In the genomic region with DNA sequence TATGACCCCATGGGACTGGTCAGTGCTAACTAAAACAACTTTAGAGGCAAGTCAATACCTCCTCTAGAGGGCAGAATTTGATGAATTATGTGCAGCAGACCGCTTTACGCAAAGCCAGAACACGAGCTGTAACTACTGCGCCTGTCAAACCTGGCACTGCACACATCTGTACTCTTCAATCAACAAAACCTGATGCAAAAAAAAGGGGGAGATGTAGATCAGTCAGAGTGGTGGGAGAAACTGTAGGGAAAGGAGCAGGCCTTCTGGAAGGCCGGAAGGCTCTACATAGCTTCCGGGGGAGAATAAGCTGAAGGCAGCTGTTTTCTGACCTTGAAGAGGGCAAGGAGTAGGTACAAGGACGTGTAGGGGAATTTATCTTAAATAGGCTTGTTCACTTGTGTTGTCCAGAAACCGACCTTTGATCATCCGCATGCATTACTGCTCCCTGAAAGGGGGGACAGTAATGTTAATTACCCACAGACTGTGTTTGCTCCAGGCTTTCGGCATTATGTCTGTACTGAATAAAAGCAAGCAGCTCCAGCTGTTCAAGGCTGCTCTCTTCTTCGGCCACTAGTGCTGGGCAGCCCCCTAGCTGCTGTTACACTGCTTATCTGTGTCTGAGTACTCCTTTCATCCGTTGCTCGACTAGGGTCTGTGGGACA, we compare ENCODE assay signal across 14 cellular contexts. TPM values are rescaled to one million over a fixed set of nuclear protein-coding genes. Genes with fewer than 3 reads are reported as not detected.
DNase-seq lines count a peak whose midpoint lies in the region; ATAC-seq and TF ChIP-seq lines count a peak whose summit lies in the region.
"Had no signal": no experiment of that assay in that cellular context is flagged by ENCODE, and none has a peak within 500 bp of the region (broad histone marks: within the 10 kb centered on the region; RNA-seq: fewer than 3 reads in every experiment).

No MANE protein-coding gene starts in this region.

- H3K4me3 Mint-ChIP-seq in type B pancreatic cell, result no peak overlapping the region
- H3K4me3 Mint-ChIP-seq: activated naive CD8-positive, alpha-beta T cell treated with anti-CD3 and anti-CD28 coated beads, Interleukin-2, amount 50 U/mL, for 24 hours; activated T-cell treated with anti-CD3 and anti-CD28 coated beads, Interleukin-2, amount 50 U/mL, for 4 hours had no signal

- H3K4me1 ChIP-seq in OCI-LY7 (ENCODE audit: insufficient read depth, low read length, poor library complexity, severe bottlenecking), result peaks cover 59% of the 10 kb centered on the region

- POLR2A ChIA-PET in OCI-LY7 (lab: Charles Lee), result interaction anchor here (0.6 to 3.9 kb wide), 12 partner anchors 10 to 146 kb away, joined by 3 to 26 read pairs (median 4); no protein-coding TSS in a partner anchor

- no peaks in the 10 kb centered on the region for H4K20me1 ChIP-seq in OCI-LY7 (ENCODE audit: insufficient read depth, low read length)

- peak overlapping the region; percentile 19; the same call in 1 of the 2 replicates for H3K4me2 ChIP-seq in OCI-LY7 (ENCODE audit: low read length)

- H3K9me3 ChIP-seq in OCI-LY7 (ENCODE audit: low read length), result no peaks in the 10 kb centered on the region

- intact Hi-C loops in OCI-LY7 (cut with micrococcal nuclease; ENCODE audit: unreplicated experiment), result no loop called here

- peak overlapping the region; percentile 63 for H3K27ac ChIP-seq in OCI-LY7 (ENCODE audit: low read depth, low read length, poor library complexity, severe bottlenecking)

- BruUV-seq in OCI-LY7 (replicated peaks; lab: Mats Ljungman, UMichigan), result no TSS peak

- H3K79me2 ChIP-seq in OCI-LY7 (ENCODE audit: insufficient read depth, low read depth, low read length), result peaks cover 16% of the 10 kb centered on the region; the same call in 1 of the 2 replicates

- no peaks in the 10 kb centered on the region for H3K27me3 Mint-ChIP-seq in type B pancreatic cell
- H3K27me3 Mint-ChIP-seq: activated naive CD8-positive, alpha-beta T cell treated with anti-CD3 and anti-CD28 coated beads, Interleukin-2, amount 50 U/mL, for 24 hours had no signal

- H3K4me1 Mint-ChIP-seq in type B pancreatic cell (ENCODE audit: unreplicated experiment), result peaks cover 21% of the 10 kb centered on the region

- H3K4me3 ChIP-seq in OCI-LY7 (ENCODE audit: low read depth, low read length, poor library complexity, severe bottlenecking), result no peak overlapping the region

- CTCF ChIA-PET in OCI-LY7 (lab: Charles Lee; ENCODE audit: unreplicated experiment), result interaction anchor here (1.1 to 1.8 kb wide), 2 partner anchors 14 to 21 kb away, joined by 3 to 6 read pairs; no protein-coding TSS in a partner anchor

- H3K36me3 Mint-ChIP-seq in type B pancreatic cell, result peaks cover 19% of the 10 kb centered on the region

- no peaks in the 10 kb centered on the region for H3K9me2 ChIP-seq in OCI-LY7 (ENCODE audit: insufficient read depth, low read length)

- no peak for TF ChIP-seq POLR2A in erythroblast (IDR thresholded peaks at IDR 0.05; ENCODE audit: low read length)

- TF ChIP-seq CTCF in OCI-LY7 (conservative IDR thresholded peaks at IDR 0.05; ENCODE audit: low read length), result peak; percentile 77
- TF ChIP-seq CTCF in type B pancreatic cell (conservative IDR thresholded peaks at IDR 0.05), result peak; percentile 26

- peak overlapping the region; percentile 9 for H3K27ac Mint-ChIP-seq in type B pancreatic cell
- H3K27ac Mint-ChIP-seq: activated naive CD8-positive, alpha-beta T cell treated with anti-CD3 and anti-CD28 coated beads, Interleukin-2, amount 50 U/mL, for 24 hours had no signal

- H3K36me3 ChIP-seq in OCI-LY7 (ENCODE audit: insufficient read depth, low read length), result peaks cover 72% of the 10 kb centered on the region

- H3K9me3 Mint-ChIP-seq in type B pancreatic cell, result peaks cover 5% of the 10 kb centered on the region
- H3K9me3 Mint-ChIP-seq: activated naive CD8-positive, alpha-beta T cell treated with anti-CD3 and anti-CD28 coated beads, Interleukin-2, amount 50 U/mL, for 24 hours; activated T-cell treated with anti-CD3 and anti-CD28 coated beads, Interleukin-2, amount 50 U/mL, for 4 hours had no signal

- ATAC-seq in GM19452 (IDR thresholded peaks at IDR 0.05; ENCODE audit: unreplicated experiment) (no peak), HG03175 (IDR thresholded peaks at IDR 0.05; ENCODE audit: unreplicated experiment) (no peak)
- ATAC-seq: activated naive CD8-positive, alpha-beta T cell treated with anti-CD3 and anti-CD28 coated beads, Interleukin-2, amount 50 U/mL, for 24 hours; activated T-cell treated with anti-CD3 and anti-CD28 coated beads, Interleukin-2, amount 50 U/mL, for 4 hours had no signal

- H2AFZ ChIP-seq in OCI-LY7 (ENCODE audit: low read length), result no peak overlapping the region

- peak; percentile 6 for DNase-seq in NCI-H748 (lab: John Stamatoyannopoulos, UW; ENCODE audit: unreplicated experiment)
- no peak for DNase-seq in NCI-H748 treated with DMSO at 0.1 percent for 48 hours (lab: John Stamatoyannopoulos, UW)
- peak; percentile 51 for DNase-seq in OCI-LY7 (ENCODE audit: low spot score)
- DNase-seq in erythroblast (lab: John Stamatoyannopoulos, UW), result peak; percentile 25 to 31
- no peak for DNase-seq in type B pancreatic cell (ENCODE audit: extremely low spot score, unreplicated experiment)
- no peak for DNase-seq in AG20443 (ENCODE audit: low spot score)
- DNase-seq: activated naive CD8-positive, alpha-beta T cell treated with anti-CD3 and anti-CD28 coated beads, Interleukin-2, amount 50 U/mL, for 24 hours; activated T-cell treated with anti-CD3 and anti-CD28 coated beads, Interleukin-2, amount 50 U/mL, for 4 hours; mammary epithelial cell; NCI-H2107; nucleus accumbens; T-helper 1 cell had no signal

RNA-seq across cellular contexts. Expression of a gene that starts 41.0 kb away (rescaled TPM):
- 90.5 and 108 TPM in 2 replicates for total RNA-seq in OCI-LY7 (2014; rRNA removed; shearing (Covaris generic))
- 115 and 117 TPM in 2 replicates for total RNA-seq in OCI-LY7 (2022)
- 7.3 and 13.1 TPM in 2 replicates for total RNA-seq in type B pancreatic cell (ENCODE audit: low replicate concordance)

Comparison
In these comparisons a context has a peak if more than half of its experiments do, and no peak if none do; other contexts are left out.
1. DNase-seq: peak in NCI-H748 (single experiment), OCI-LY7 (single experiment) and erythroblast (2 of 2); none in NCI-H748 treated with DMSO at 0.1 percent for 48 hours (single experiment), type B pancreatic cell (single experiment) and AG20443 (single experiment).